In genomic region chr20:56909918-56910714, GRCh38 we compare ENCODE assay signal across 20 cellular contexts.
DNase-seq lines count a peak whose midpoint lies in the region; ATAC-seq, FAIRE-seq and TF ChIP-seq lines count a peak whose summit lies in the region.
"Had no signal": no experiment of that assay in that cellular context is flagged by ENCODE, and none has a peak within 500 bp of the region (broad histone marks: within the 10 kb centered on the region; RNA-seq: fewer than 3 reads in every experiment).

No MANE protein-coding gene starts in this region.

- peak; percentile 84 to 89 (median 88) for ATAC-seq in pancreas
- ATAC-seq in HG02798 (IDR thresholded peaks at IDR 0.05; ENCODE audit: poor library complexity, unreplicated experiment), result no peak
- ATAC-seq: CD8-positive, alpha-beta T cell had no signal

- no peaks in the 10 kb centered on the region for H3K36me3 Mint-ChIP-seq in astrocyte (ENCODE audit: low read depth, unreplicated experiment)
- H3K36me3 Mint-ChIP-seq: CD14-positive monocyte; CD8-positive, alpha-beta T cell had no signal

- WGBS in pancreas, 2 donors, result 14 to 15% methylated on average over 16 of the region's 16 CpGs

- H3K27ac ChIP-seq in C4-2B (peak overlapping the region; percentile 19; the same call in 1 of the 2 replicates), Karpas-422 (ENCODE audit: low read length) (no peak overlapping the region), astrocyte (ENCODE audit: low read depth, low read length) (no peak overlapping the region), pancreas (peak overlapping the region; percentile 76 to 96 (median 86))

- no peaks in the 10 kb centered on the region for H3K9me2 ChIP-seq in Karpas-422 (replicated peaks; ENCODE audit: insufficient read depth, low read length)

- H3K4me1 ChIP-seq in Karpas-422 (ENCODE audit: low read length) (peaks cover 14% of the 10 kb centered on the region), astrocyte (ENCODE audit: insufficient read depth, low read length) (no peaks in the 10 kb centered on the region), pancreas (peaks cover 14 to 20% (median 14%) of the 10 kb centered on the region in 3 donors)

- intact Hi-C loops in pancreas (cut with DNase I) (no loop called here), cardiac septum (cut with DNase I) (no loop called here)

- TF ChIP-seq CTCF in C4-2B (conservative IDR thresholded peaks at IDR 0.05), result no peak
- TF ChIP-seq CTCF in astrocyte (IDR thresholded peaks at IDR 0.05; ENCODE audit: insufficient read depth, low read depth, low read length), result no peak
- no peak for TF ChIP-seq CTCF in pancreas (IDR thresholded peaks at IDR 0.05)

- H3K27me3 ChIP-seq in Karpas-422 (ENCODE audit: low read length), result no peaks in the 10 kb centered on the region
- peaks cover 3% of the 10 kb centered on the region for H3K27me3 ChIP-seq in astrocyte (ENCODE audit: insufficient read depth, low read length)
- no peaks in the 10 kb centered on the region for H3K27me3 ChIP-seq in pancreas

- H3K4me1 Mint-ChIP-seq in astrocyte (ENCODE audit: low read depth, unreplicated experiment), result no peaks in the 10 kb centered on the region
- H3K4me1 Mint-ChIP-seq: CD14-positive monocyte had no signal

- H4K20me1 ChIP-seq in Karpas-422 (ENCODE audit: insufficient read depth, low read depth, low read length), result no peaks in the 10 kb centered on the region
- H4K20me1 ChIP-seq in astrocyte (ENCODE audit: insufficient read depth, low read length), result no peaks in the 10 kb centered on the region

- DNase-seq in Karpas-422 (peak; percentile 41), astrocyte (ENCODE audit: low read depth) (no peak), pancreas (peak; percentile 69 to 91 (median 86)), germinal center (ENCODE audit: low spot score) (no peak), cardiac septum (ENCODE audit: low spot score) (no peak), urothelium cell line (ENCODE audit: low spot score) (no peak)
- DNase-seq: ACHN; CD8-positive, alpha-beta T cell; COR-L47; DMS153; DMS79 treated with DMSO at 0.1 percent for 48 hours; EL; H7; IMR-90 had no signal

- H3K36me3 ChIP-seq in Karpas-422 (ENCODE audit: insufficient read depth, low read length), result no peaks in the 10 kb centered on the region
- no peaks in the 10 kb centered on the region for H3K36me3 ChIP-seq in astrocyte (ENCODE audit: insufficient read depth, low read length)
- H3K36me3 ChIP-seq in pancreas, result no peaks in the 10 kb centered on the region

- H3K27me3 Mint-ChIP-seq in astrocyte (ENCODE audit: low read depth, unreplicated experiment), result peaks cover 36% of the 10 kb centered on the region

- H3K79me2 ChIP-seq in Karpas-422 (ENCODE audit: low read length) (no peaks in the 10 kb centered on the region), astrocyte (ENCODE audit: insufficient read depth, low read length) (no peaks in the 10 kb centered on the region)

- H3K4me3 ChIP-seq in Karpas-422 (ENCODE audit: low read length), result no peak overlapping the region
- H3K4me3 ChIP-seq in astrocyte (ENCODE audit: insufficient read depth, low read depth, low read length), result no peak overlapping the region
- no peak overlapping the region for H3K4me3 ChIP-seq in pancreas

- H2AFZ ChIP-seq in Karpas-422 (ENCODE audit: low read length) (no peak overlapping the region), astrocyte (ENCODE audit: low read depth, low read length) (no peak overlapping the region)

- FAIRE-seq in astrocyte (lab: Jason Lieb, UNC) (no peak), pancreas (lab: Jason Lieb, UNC) (no peak), urothelium cell line (lab: Jason Lieb, UNC) (no peak)
- FAIRE-seq: D721Med, G401.6, GM12891 had no signal

- H3K9me3 Mint-ChIP-seq in astrocyte (ENCODE audit: unreplicated experiment), result peaks cover 5% of the 10 kb centered on the region
- H3K9me3 Mint-ChIP-seq: CD8-positive, alpha-beta T cell had no signal

- H3K4me2 ChIP-seq in Karpas-422 (ENCODE audit: low read depth, low read length, poor library complexity, severe bottlenecking) (peak overlapping the region; percentile 35), astrocyte (ENCODE audit: low read length) (no peak overlapping the region)

- H3K4me3 Mint-ChIP-seq in astrocyte (ENCODE audit: unreplicated experiment), result no peak overlapping the region
- H3K4me3 Mint-ChIP-seq: CD14-positive monocyte; CD8-positive, alpha-beta T cell had no signal

- peak overlapping the region; percentile 47 for H3K27ac Mint-ChIP-seq in astrocyte (ENCODE audit: unreplicated experiment)
- H3K27ac Mint-ChIP-seq: CD14-positive monocyte; CD8-positive, alpha-beta T cell had no signal

- H3K9me3 ChIP-seq in Karpas-422 (ENCODE audit: low read length), result no peaks in the 10 kb centered on the region
- H3K9me3 ChIP-seq in astrocyte (ENCODE audit: insufficient read depth, low read depth, low read length), result no peaks in the 10 kb centered on the region
- no peaks in the 10 kb centered on the region for H3K9me3 ChIP-seq in pancreas

- H3K9ac ChIP-seq in Karpas-422 (ENCODE audit: low read length), result no peak overlapping the region
- no peak overlapping the region for H3K9ac ChIP-seq in astrocyte (ENCODE audit: low read length)

Comparison
In these comparisons a context has a peak if more than half of its experiments do, and no peak if none do; other contexts are left out.
1. H3K27ac ChIP-seq: peak in C4-2B (single experiment) and pancreas (4 of 4); none in Karpas-422 (single experiment) and astrocyte (single experiment).
2. DNase-seq: peak in Karpas-422 (single experiment) and pancreas (6 of 6); none in astrocyte (single experiment), germinal center (single experiment), cardiac septum (single experiment) and urothelium cell line (single experiment).